18 cellular contexts compared by ENCODE assay signal in genomic region chr13:77172650-77173049, GRCh38.
"Had no signal": no experiment of that assay in that cellular context is flagged by ENCODE, and none has a peak within 500 bp of the region (broad histone marks: within the 10 kb centered on the region; RNA-seq: fewer than 3 reads in every experiment).

No MANE protein-coding gene starts in this region.

- H3K4me3 ChIP-seq: body of pancreas, esophagus squamous epithelium, right atrium auricular region, SK-N-MC, tibial nerve had no signal

- H3K4me1 ChIP-seq: body of pancreas, esophagus squamous epithelium, right atrium auricular region, tibial nerve had no signal

- H3K4me1 Mint-ChIP-seq: stimulated activated naive B cell treated with anti-CD40 and anti-IgM and Interleukin-4, amounts not matched to agents 10 μg/mL and 1 μg/mL and 100 μg/mL, for 72 hours had no signal

- H3K4me3 Mint-ChIP-seq: activated T-cell treated with anti-CD3 and anti-CD28 coated beads, Interleukin-2, amount 50 U/mL, for 4 hours; stimulated activated naive B cell treated with anti-CD40 and anti-IgM and Interleukin-4, amounts not matched to agents 10 μg/mL and 1 μg/mL and 100 μg/mL, for 72 hours; T-cell had no signal

- H3K9me3 Mint-ChIP-seq: activated T-cell treated with anti-CD3 and anti-CD28 coated beads, Interleukin-2, amount 50 U/mL, for 4 hours; stimulated activated naive B cell treated with anti-CD40 and anti-IgM and Interleukin-4, amounts not matched to agents 10 μg/mL and 1 μg/mL and 100 μg/mL, for 72 hours; T-cell had no signal

- H3K27me3 ChIP-seq: body of pancreas, esophagus squamous epithelium, right atrium auricular region, tibial nerve had no signal

- H3K27ac ChIP-seq: body of pancreas, esophagus squamous epithelium, right atrium auricular region, SK-N-MC, tibial nerve, WERI-Rb-1 had no signal

- ATAC-seq: body of pancreas; left lobe of liver; naive thymus-derived CD8-positive, alpha-beta T cell; stimulated activated naive B cell treated with anti-CD40 and anti-IgM and Interleukin-4, amounts not matched to agents 10 μg/mL and 1 μg/mL and 100 μg/mL, for 72 hours had no signal

- H3K9me3 ChIP-seq: body of pancreas, esophagus squamous epithelium, right atrium auricular region, tibial nerve had no signal

- H3K36me3 ChIP-seq: WERI-Rb-1 had no signal

- DNase-seq: activated CD4-positive, alpha-beta T cell treated with anti-CD3 and anti-CD28 coated beads for 48 hours; activated T-cell treated with anti-CD3 and anti-CD28 coated beads, Interleukin-2, amount 50 U/mL, for 4 hours; body of pancreas; cortex of kidney; effector CD4-positive, alpha-beta T cell; esophagus squamous epithelium; hippocampal formation; mammary epithelial cell; naive thymus-derived CD8-positive, alpha-beta T cell; stimulated activated CD4-positive, alpha-beta T cell treated with anti-CD3 and anti-CD28 coated beads, Interleukin-2, amount 100 ng/mL, for 48 hours; stimulated activated naive B cell treated with anti-CD40 and anti-IgM and Interleukin-4, amounts not matched to agents 10 μg/mL and 1 μg/mL and 100 μg/mL, for 72 hours; substantia nigra; T-cell; WERI-Rb-1 had no signal

- H3K27me3 Mint-ChIP-seq: naive thymus-derived CD8-positive, alpha-beta T cell; stimulated activated naive B cell treated with anti-CD40 and anti-IgM and Interleukin-4, amounts not matched to agents 10 μg/mL and 1 μg/mL and 100 μg/mL, for 72 hours; T-cell had no signal
